Comparison of ENCODE assay signal across 8 cellular contexts in genomic region chr4:6574747-6575502, GRCh38. TPM values are rescaled to one million over a fixed set of nuclear protein-coding genes. Genes with fewer than 3 reads are reported as not detected.
DNase-seq lines count a peak whose midpoint lies in the region; ATAC-seq and TF ChIP-seq lines count a peak whose summit lies in the region.

TSS of gene MAN2B2 (plus strand) at chr4:6575189. CDS start at chr4:6575211, 22 bp downstream.

- no peak for TF ChIP-seq CTCF in BJ (IDR thresholded peaks at IDR 0.05; ENCODE audit: insufficient read depth, low read depth, low read length)
- TF ChIP-seq CTCF in right lobe of liver (IDR thresholded peaks at IDR 0.05), result peak in 1 of 4 donors; percentile 15

- ATAC-seq in GM19043 (IDR thresholded peaks at IDR 0.05; ENCODE audit: low read depth, unreplicated experiment) (peak; percentile 87), HG03354 (IDR thresholded peaks at IDR 0.05; ENCODE audit: poor library complexity, severe bottlenecking, unreplicated experiment) (peak; percentile 90), right lobe of liver (peak; percentile 91 to 95 (median 94))

- 1% methylated on average over 11 of the region's 62 CpGs for WGBS in right lobe of liver (ENCODE audit: insufficient coverage, low coverage, low lambda C conversion rate, missing lambda C conversion rate)

- H3K9me3 ChIP-seq in right lobe of liver, result no peaks in the 10 kb centered on the region

- POLR2A ChIA-PET in BJ (lab: Charles Lee), result no interaction called here

- peak within 1 kb of the TSS; percentile 99 for H3K4me3 ChIP-seq in BJ (ENCODE audit: low read depth, low read length)
- H3K4me3 ChIP-seq in right lobe of liver, result peak within 1 kb of the TSS; percentile 71 to 97 (median 94)

- peak; percentile 11 for DNase-seq in BJ (ENCODE audit: low read depth)
- DNase-seq in NCI-H526 (lab: John Stamatoyannopoulos, UW), result peak; percentile 58 to 93
- DNase-seq in activated CD4-positive, alpha-beta T cell treated with anti-CD3 and anti-CD28 coated beads, Interleukin-2, amount 50 U/mL, for 4 hours, result peak; percentile 69
- peak; percentile 77 for DNase-seq in dermis blood vessel endothelial cell
- DNase-seq in right lobe of liver, result peak; percentile 93 to 94 (median 93)
- DNase-seq in stimulated activated CD4-positive, alpha-beta T cell treated with anti-CD3 and anti-CD28 coated beads, Interleukin-4, amount 100 ng/mL, for 24 hours, result peak; percentile 84

- H3K36me3 ChIP-seq in BJ (ENCODE audit: control insufficient read depth, insufficient read depth, low read length), result peaks cover 7% of the 10 kb centered on the region
- peaks cover 0 to 12% (median 1%) of the 10 kb centered on the region in 4 donors for H3K36me3 ChIP-seq in right lobe of liver

- intact Hi-C loops in right lobe of liver (cut with DNase I), result no loop called here

- H3K4me1 ChIP-seq in right lobe of liver, result peaks cover 0 to 20% (median 10%) of the 10 kb centered on the region in 4 donors

- TF ChIP-seq POLR2A in right lobe of liver (IDR thresholded peaks at IDR 0.05), result peak; percentile 76

- peak within 1 kb of the TSS in 2 of 3 donors; percentile 65 for H3K27ac ChIP-seq in right lobe of liver

- CTCF ChIA-PET in BJ (lab: Yijun Ruan, JAX), result interaction anchor here (1.3 kb wide), 1 partner anchor 145 kb away, joined by 3 read pairs; no protein-coding TSS in a partner anchor

- H3K27me3 ChIP-seq in BJ (ENCODE audit: control insufficient read depth, insufficient read depth, low read length), result peaks cover 10% of the 10 kb centered on the region
- H3K27me3 ChIP-seq in right lobe of liver, result no peaks in the 10 kb centered on the region

RNA-seq across cellular contexts. Expression of gene MAN2B2, which starts in this region (rescaled TPM):
- 21.9 and 43.5 TPM in 2 replicates for polyA plus RNA-seq in BJ (2011; rRNA removed)
- polyA minus RNA-seq in BJ (2011; rRNA and poly(A)+ RNA removed), result 19.7 and 23.2 TPM in 2 replicates
- total RNA-seq in dermis blood vessel endothelial cell (12.3 and 22.7 TPM in 2 replicates), right lobe of liver (10 to 100 TPM; 22.3 to 34.1 (median 27.5) TPM)

Comparison
In these comparisons a context has a peak if more than half of its experiments do, and no peak if none do; other contexts are left out.
1. Peak in every context shown above with its lines: DNase-seq, ATAC-seq, H3K4me3 ChIP-seq and H3K27ac ChIP-seq.
2. DNase-seq: peak in every context shown above with its lines; median percentile 93 in right lobe of liver; 84 in stimulated activated CD4-positive, alpha-beta T cell treated with anti-CD3 and anti-CD28 coated beads, Interleukin-4, amount 100 ng/mL, for 24 hours; 77 in dermis blood vessel endothelial cell; 76 in NCI-H526; 69 in activated CD4-positive, alpha-beta T cell treated with anti-CD3 and anti-CD28 coated beads, Interleukin-2, amount 50 U/mL, for 4 hours; 11 in BJ.